25 cellular contexts compared by ENCODE assay signal in genomic region chr17:77754956-77755355, GRCh38.
"Had no signal": no experiment of that assay in that cellular context is flagged by ENCODE, and none has a peak within 500 bp of the region (broad histone marks: within the 10 kb centered on the region; RNA-seq: fewer than 3 reads in every experiment).

No MANE protein-coding gene starts in this region.

- H3K27me3 ChIP-seq: dorsolateral prefrontal cortex, esophagus muscularis mucosa, foreskin keratinocyte, gastroesophageal sphincter, heart left ventricle, hepatocyte, left lung, neural progenitor cell, right lobe of liver, tibial nerve, upper lobe of left lung, uterus had no signal

- H3K36me3 ChIP-seq: esophagus muscularis mucosa, gastroesophageal sphincter, heart left ventricle, left lung, neural progenitor cell, right lobe of liver, thoracic aorta, tibial nerve, upper lobe of left lung, uterus had no signal

- DNase-seq: effector CD4-positive, alpha-beta T cell; foreskin keratinocyte; heart left ventricle; left cardiac atrium; mesenchymal stem cell; midbrain; naive thymus-derived CD4-positive, alpha-beta T cell; stimulated activated CD4-positive, alpha-beta T cell treated with anti-CD3 and anti-CD28 coated beads, Interleukin-2, amount 100 ng/mL, for 24 hours; stimulated activated CD4-positive, alpha-beta T cell treated with anti-CD3 and anti-CD28 coated beads, Interleukin-4, amount 100 ng/mL, for 24 hours; stimulated activated naive CD8-positive, alpha-beta T cell treated with anti-CD3 and anti-CD28 coated beads, Interleukin-15, Interleukin-2, amounts not matched to agents 100 U/mL and 50 U/mL, for 24 hours; substantia nigra; uterus had no signal

- H3K4me1 ChIP-seq: esophagus muscularis mucosa, foreskin keratinocyte, gastroesophageal sphincter, heart left ventricle, left lung, parathyroid adenoma, right lobe of liver, tibial nerve, upper lobe of left lung had no signal

- H3K4me3 ChIP-seq: dorsolateral prefrontal cortex, esophagus muscularis mucosa, gastroesophageal sphincter, heart left ventricle, hepatocyte, left lung, neural progenitor cell, right lobe of liver, smooth muscle cell, thoracic aorta, tibial nerve, upper lobe of left lung, uterus had no signal

- H3K9me3 ChIP-seq: right lobe of liver, uterus had no signal

- H3K27ac ChIP-seq: dorsolateral prefrontal cortex, esophagus muscularis mucosa, foreskin keratinocyte, gastroesophageal sphincter, heart left ventricle, hepatocyte, left lung, neural progenitor cell, parathyroid adenoma, right lobe of liver, thoracic aorta, tibial nerve, upper lobe of left lung, uterus had no signal

- ATAC-seq: foreskin keratinocyte; gastroesophageal sphincter; left cardiac atrium; left lung; naive thymus-derived CD4-positive, alpha-beta T cell; right lobe of liver; stimulated activated effector memory CD8-positive, alpha-beta T cell treated with anti-CD3 and anti-CD28 coated beads, Interleukin-12 subunit alpha, Interleukin-12 subunit beta, amount 100 ng/mL, for 72 hours; stimulated activated naive CD8-positive, alpha-beta T cell treated with anti-CD3 and anti-CD28 coated beads, Interleukin-15, Interleukin-2, amounts not matched to agents 100 U/mL and 50 U/mL, for 24 hours had no signal
